ENCODE assay signal across 38 cellular contexts in the genomic region with DNA sequence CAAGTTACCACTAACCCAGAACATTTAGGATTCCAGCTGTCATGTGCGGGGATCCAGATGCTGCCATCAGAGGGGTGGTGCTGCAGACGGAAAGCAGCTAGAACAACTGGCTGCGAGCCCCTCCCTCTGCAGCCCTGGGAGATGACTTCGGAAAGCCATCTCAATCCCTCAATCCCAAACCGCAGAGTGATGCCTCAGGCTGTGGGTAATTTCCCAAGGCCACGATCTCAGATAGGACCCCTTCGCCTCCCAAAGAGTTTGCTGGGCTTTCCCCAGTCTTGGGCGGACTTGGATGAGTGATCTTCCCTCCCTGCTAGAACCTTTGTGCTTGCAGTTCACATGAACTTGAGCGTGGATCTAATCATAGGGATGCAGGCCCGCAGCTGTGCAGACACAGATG.
"Had no signal": no experiment of that assay in that cellular context is flagged by ENCODE, and none has a peak within 500 bp of the region (broad histone marks: within the 10 kb centered on the region; RNA-seq: fewer than 3 reads in every experiment).

No MANE protein-coding gene starts in this region.

- H3K27ac Mint-ChIP-seq: activated B cell treated with CpG ODN at 0.5 μM for 24 hours; activated CD4-positive, alpha-beta memory T cell treated with anti-CD3 and anti-CD28 coated beads for 36 hours; activated CD4-positive, alpha-beta T cell treated with anti-CD3 and anti-CD28 coated beads, Interleukin-2, amount 10 ng/mL, durations not matched to agents 24 days and 14 days; activated CD8-positive, alpha-beta T cell treated with anti-CD3 and anti-CD28 coated beads for 36 hours; activated naive CD4-positive, alpha-beta T cell treated with anti-CD3 and anti-CD28 coated beads for 36 hours; activated naive CD8-positive, alpha-beta T cell treated with anti-CD3 and anti-CD28 coated beads for 36 hours; activated T-cell treated with anti-CD3 and anti-CD28 coated beads, Interleukin-2, amount 50 U/mL, for 72 hours; activated T-helper 1 cell treated with anti-CD3 and anti-CD28 coated beads, Interleukin-12 subunit alpha, Interleukin-12 subunit beta, Interleukin-2, Interleukin-4 antibody, amounts not matched to agents 30 ng/mL and 10 ng/mL and 1 ng/mL, durations not matched to agents 14 hours and 24 hours and 36 hours; activated T-helper 17 cell treated with anti-CD3 and anti-CD28 coated beads, Interleukin-2, amount 50 U/mL, for 72 hours; T-helper 1 cell treated with Interleukin-12 subunit alpha and Interleukin-12 subunit beta and Interleukin-4 antibody, amounts not matched to agents 30 μg/mL and 1 μg/mL, for 36 hours; T-helper 2 cell treated with Interferon-gamma antibody and Interleukin-4, amounts not matched to agents 5 μg/mL and 100 μg/mL, for 36 hours had no signal

- H3K9me3 Mint-ChIP-seq: activated B cell treated with CpG ODN at 0.5 μM for 24 hours; activated CD4-positive, alpha-beta memory T cell treated with anti-CD3 and anti-CD28 coated beads for 36 hours; activated CD4-positive, alpha-beta T cell treated with anti-CD3 and anti-CD28 coated beads, Interleukin-2, amount 10 ng/mL, durations not matched to agents 24 days and 14 days; activated CD8-positive, alpha-beta T cell treated with anti-CD3 and anti-CD28 coated beads for 36 hours; activated naive CD4-positive, alpha-beta T cell treated with anti-CD3 and anti-CD28 coated beads for 36 hours; activated naive CD4-positive, alpha-beta T cell treated with anti-CD3 and anti-CD28 coated beads, Interleukin-2, amount 50 U/mL, for 72 hours; activated naive CD8-positive, alpha-beta T cell treated with anti-CD3 and anti-CD28 coated beads for 36 hours; activated T-cell treated with anti-CD3 and anti-CD28 coated beads, Interleukin-2, amount 50 U/mL, for 4 hours; activated T-cell treated with anti-CD3 and anti-CD28 coated beads, Interleukin-2, amount 50 U/mL, for 72 hours; activated T-helper 1 cell treated with anti-CD3 and anti-CD28 coated beads, Interleukin-12 subunit alpha, Interleukin-12 subunit beta, Interleukin-2, Interleukin-4 antibody, amounts not matched to agents 30 ng/mL and 10 ng/mL and 1 ng/mL, durations not matched to agents 14 hours and 24 hours and 36 hours; activated T-helper 17 cell treated with anti-CD3 and anti-CD28 coated beads, Interleukin-2, amount 50 U/mL, for 72 hours; central memory CD8-positive, alpha-beta T cell; T-helper 1 cell treated with Interleukin-12 subunit alpha and Interleukin-12 subunit beta and Interleukin-4 antibody, amounts not matched to agents 30 μg/mL and 1 μg/mL, for 36 hours; T-helper 2 cell treated with Interferon-gamma antibody and Interleukin-4, amounts not matched to agents 5 μg/mL and 100 μg/mL, for 36 hours had no signal

- H3K4me3 ChIP-seq: adrenal gland, body of pancreas, breast epithelium, cardiac muscle cell had no signal

- H3K36me3 ChIP-seq: adrenal gland, brain microvascular endothelial cell, breast epithelium, cardiac muscle cell had no signal

- H3K9me3 ChIP-seq: adrenal gland, body of pancreas, breast epithelium had no signal

- H3K27ac ChIP-seq: adrenal gland, body of pancreas, brain microvascular endothelial cell, breast epithelium, cardiac muscle cell, VCaP had no signal

- ATAC-seq: activated CD8-positive, alpha-beta T cell treated with anti-CD3 and anti-CD28 coated beads for 36 hours; activated naive CD4-positive, alpha-beta T cell treated with anti-CD3 and anti-CD28 coated beads, Interleukin-2, amount 50 U/mL, for 72 hours; activated T-cell treated with anti-CD3 and anti-CD28 coated beads, Interleukin-2, amount 50 U/mL, for 4 hours; activated T-cell treated with anti-CD3 and anti-CD28 coated beads, Interleukin-2, amount 50 U/mL, for 72 hours; activated T-helper 17 cell treated with anti-CD3 and anti-CD28 coated beads, Interleukin-2, amount 50 U/mL, for 72 hours; body of pancreas had no signal

- DNase-seq: activated B cell treated with CpG ODN at 0.5 μM for 24 hours; activated CD4-positive, alpha-beta memory T cell treated with anti-CD3 and anti-CD28 coated beads for 36 hours; activated CD4-positive, alpha-beta T cell treated with anti-CD3 and anti-CD28 coated beads for 4 hours; activated CD4-positive, alpha-beta T cell treated with anti-CD3 and anti-CD28 coated beads, Interleukin-2, amount 10 ng/mL, durations not matched to agents 24 days and 14 days; activated CD4-positive, alpha-beta T cell treated with anti-CD3 and anti-CD28 coated beads, Interleukin-2, amount 50 U/mL, for 1 hour; activated CD4-positive, alpha-beta T cell treated with anti-CD3 and anti-CD28 coated beads, Interleukin-2, amount 50 U/mL, for 4 hours; activated CD4-positive, CD25-positive, alpha-beta regulatory T cell treated with anti-CD3 and anti-CD28 coated beads, Interleukin-2, amount 50 U/mL, for 72 hours; activated CD8-positive, alpha-beta memory T cell treated with anti-CD3 and anti-CD28 coated beads, Interleukin-2, amount 50 U/mL, for 4 hours; activated CD8-positive, alpha-beta T cell treated with anti-CD3 and anti-CD28 coated beads for 36 hours; activated effector memory CD4-positive, alpha-beta T cell treated with anti-CD3 and anti-CD28 coated beads, Interleukin-2, amount 50 U/mL, for 16 hours; activated gamma-delta T cell treated with Interleukin-2 at 50 U/mL for 16 hours; activated naive CD4-positive, alpha-beta T cell; activated naive CD4-positive, alpha-beta T cell treated with anti-CD3 and anti-CD28 coated beads for 36 hours; activated naive CD4-positive, alpha-beta T cell treated with anti-CD3 and anti-CD28 coated beads, Interleukin-2, amount 50 U/mL, for 16 hours; activated naive CD8-positive, alpha-beta T cell treated with anti-CD3 and anti-CD28 coated beads for 36 hours; activated T-cell treated with anti-CD3 and anti-CD28 coated beads for 4 hours; activated T-cell treated with anti-CD3 and anti-CD28 coated beads, Interleukin-2, amount 50 U/mL, for 1 hour; activated T-cell treated with anti-CD3 and anti-CD28 coated beads, Interleukin-2, amount 50 U/mL, for 4 hours; activated T-cell treated with anti-CD3 and anti-CD28 coated beads, Interleukin-2, amount 50 U/mL, for 72 hours; adrenal gland; amniotic stem cell; body of pancreas; brain microvascular endothelial cell; caudate nucleus; T-helper 1 cell; T-helper 2 cell; T-helper 9 cell had no signal

- H3K4me3 Mint-ChIP-seq: activated B cell treated with CpG ODN at 0.5 μM for 24 hours; activated CD4-positive, alpha-beta memory T cell treated with anti-CD3 and anti-CD28 coated beads for 36 hours; activated CD4-positive, alpha-beta T cell treated with anti-CD3 and anti-CD28 coated beads, Interleukin-2, amount 10 ng/mL, durations not matched to agents 24 days and 14 days; activated CD8-positive, alpha-beta T cell treated with anti-CD3 and anti-CD28 coated beads for 36 hours; activated naive CD4-positive, alpha-beta T cell treated with anti-CD3 and anti-CD28 coated beads for 36 hours; activated naive CD8-positive, alpha-beta T cell treated with anti-CD3 and anti-CD28 coated beads for 36 hours; activated T-cell treated with anti-CD3 and anti-CD28 coated beads, Interleukin-2, amount 50 U/mL, for 4 hours; activated T-cell treated with anti-CD3 and anti-CD28 coated beads, Interleukin-2, amount 50 U/mL, for 72 hours; activated T-helper 1 cell treated with anti-CD3 and anti-CD28 coated beads, Interleukin-12 subunit alpha, Interleukin-12 subunit beta, Interleukin-2, Interleukin-4 antibody, amounts not matched to agents 30 ng/mL and 10 ng/mL and 1 ng/mL, durations not matched to agents 14 hours and 24 hours and 36 hours; activated T-helper 17 cell treated with anti-CD3 and anti-CD28 coated beads, Interleukin-2, amount 50 U/mL, for 72 hours; central memory CD8-positive, alpha-beta T cell; T-helper 1 cell treated with Interleukin-12 subunit alpha and Interleukin-12 subunit beta and Interleukin-4 antibody, amounts not matched to agents 30 μg/mL and 1 μg/mL, for 36 hours; T-helper 2 cell treated with Interferon-gamma antibody and Interleukin-4, amounts not matched to agents 5 μg/mL and 100 μg/mL, for 36 hours had no signal

- FAIRE-seq: astrocyte, TTC549 had no signal

- H3K36me3 Mint-ChIP-seq: activated CD4-positive, alpha-beta memory T cell treated with anti-CD3 and anti-CD28 coated beads for 36 hours; activated naive CD4-positive, alpha-beta T cell treated with anti-CD3 and anti-CD28 coated beads, Interleukin-2, amount 50 U/mL, for 72 hours; activated naive CD8-positive, alpha-beta T cell treated with anti-CD3 and anti-CD28 coated beads for 36 hours had no signal
